In genomic region chr9:125515281-125515680, GRCh38 we compare ENCODE assay signal across 13 cellular contexts.
A peak's percentile ranks its signal among the peaks of the same experiment; 100 is the strongest.
DNase-seq lines count a peak whose midpoint lies in the region; ATAC-seq and TF ChIP-seq lines count a peak whose summit lies in the region.
"Had no signal": no experiment of that assay in that cellular context is flagged by ENCODE, and none has a peak within 500 bp of the region (broad histone marks: within the 10 kb centered on the region; RNA-seq: fewer than 3 reads in every experiment).

No MANE protein-coding gene starts in this region.

- H4K20me1 ChIP-seq in GM23338 (replicated peaks; ENCODE audit: insufficient read depth) (no peaks in the 10 kb centered on the region; the same call in 1 of the 2 replicates), SK-N-SH (ENCODE audit: insufficient read depth) (no peaks in the 10 kb centered on the region)

- intact Hi-C loops in sigmoid colon (cut with DNase I) = no loop called here
- intact Hi-C loops in activated CD8-positive, alpha-beta T cell treated with anti-CD3 and anti-CD28 coated beads for 36 hours (cut with micrococcal nuclease) = no loop called here

- H3K9ac ChIP-seq in HUES6 (ENCODE audit: low read length) (peak overlapping the region; percentile 35), endodermal cell (ENCODE audit: extremely low read depth, low read length, poor library complexity, severe bottlenecking) (no peak overlapping the region), SK-N-SH (no peak overlapping the region)

- 35% methylated on average over 4 of the region's 5 CpGs; no CpG with 5 or more reads in 1 of the 2 experiments for WGBS in endodermal cell (ENCODE audit: insufficient coverage in 1 of 2, insufficient read length in 1 of 2), 2 experiments
- 80 to 85% methylated on average over 5 of the region's 5 CpGs for WGBS in sigmoid colon, 2 donors
- WGBS in SK-N-SH (ENCODE audit: low lambda C conversion rate) = 88% methylated on average over 5 of the region's 5 CpGs

- ATAC-seq in GM23338 (no peak), HG03354 (IDR thresholded peaks at IDR 0.05; ENCODE audit: poor library complexity, severe bottlenecking, unreplicated experiment) (no peak)
- ATAC-seq in activated CD8-positive, alpha-beta T cell treated with anti-CD3 and anti-CD28 coated beads for 36 hours = no peak
- ATAC-seq: HCT116 had no signal

- H2AFZ ChIP-seq in GM23338 (no peak overlapping the region), SK-N-SH (ENCODE audit: low read depth) (no peak overlapping the region)

- no peak overlapping the region for H3K4me3 Mint-ChIP-seq in GM23338
- H3K4me3 Mint-ChIP-seq in endodermal cell = no peak overlapping the region
- no peak overlapping the region for H3K4me3 Mint-ChIP-seq in activated CD8-positive, alpha-beta T cell treated with anti-CD3 and anti-CD28 coated beads for 36 hours
- H3K4me3 Mint-ChIP-seq: B cell; CD4-positive, alpha-beta T cell had no signal

- TF ChIP-seq POLR2A in sigmoid colon (IDR thresholded peaks at IDR 0.05) = no peak

- no peaks in the 10 kb centered on the region for H3K36me3 ChIP-seq in GM23338 (ENCODE audit: insufficient read depth)
- no peaks in the 10 kb centered on the region for H3K36me3 ChIP-seq in HUES6 (ENCODE audit: control insufficient read depth, insufficient read depth, low read length)
- H3K36me3 ChIP-seq in endodermal cell (ENCODE audit: control insufficient read depth, insufficient read depth, low read length) = no peaks in the 10 kb centered on the region
- no peaks in the 10 kb centered on the region for H3K36me3 ChIP-seq in sigmoid colon
- peaks cover 0 to 5% of the 10 kb centered on the region in 2 experiments for H3K36me3 ChIP-seq in SK-N-SH (replicated peaks in 1 of 2; ENCODE audit: control insufficient read depth in 1 of 2, insufficient read depth in 2 of 2, low read length in 1 of 2)

- H3K4me1 Mint-ChIP-seq in GM23338 = peaks cover 52% of the 10 kb centered on the region
- H3K4me1 Mint-ChIP-seq in endodermal cell = peaks cover 55% of the 10 kb centered on the region
- H3K4me1 Mint-ChIP-seq in activated CD8-positive, alpha-beta T cell treated with anti-CD3 and anti-CD28 coated beads for 36 hours (ENCODE audit: low read depth) = peaks cover 19% of the 10 kb centered on the region

- no peaks in the 10 kb centered on the region for H3K27me3 ChIP-seq in GM23338 (ENCODE audit: insufficient read depth)
- no peaks in the 10 kb centered on the region for H3K27me3 ChIP-seq in HUES6 (ENCODE audit: control insufficient read depth, insufficient read depth, low read length)
- no peaks in the 10 kb centered on the region for H3K27me3 ChIP-seq in endodermal cell (ENCODE audit: control insufficient read depth, insufficient read depth, low read length, poor library complexity, severe bottlenecking)
- no peaks in the 10 kb centered on the region for H3K27me3 ChIP-seq in sigmoid colon
- H3K27me3 ChIP-seq in SK-N-SH (ENCODE audit: insufficient read depth) = no peaks in the 10 kb centered on the region

- H3K27ac ChIP-seq in GM23338 (ENCODE audit: low read depth) (no peak overlapping the region), HUES6 (ENCODE audit: low read depth, low read length) (no peak overlapping the region), endodermal cell (ENCODE audit: low read depth, low read length) (peak overlapping the region; percentile 14), sigmoid colon (peak overlapping the region in 3 of 4 donors; percentile 18 to 84 (median 78)), SK-N-SH (ENCODE audit: low read depth in 2 of 2, low read length in 1 of 2) (no peak overlapping the region)

- POLR2A ChIA-PET in activated CD8-positive, alpha-beta T cell treated with anti-CD3 and anti-CD28 coated beads for 36 hours (lab: Charles Lee) = no interaction called here
- POLR2A ChIA-PET in SK-N-SH (lab: Yijun Ruan, JAX) = no interaction called here

- H3K4me1 ChIP-seq in GM23338 (ENCODE audit: insufficient read depth) (peaks cover 42% of the 10 kb centered on the region), HUES6 (ENCODE audit: control insufficient read depth, insufficient read depth, low read length) (peaks cover 55% of the 10 kb centered on the region), endodermal cell (ENCODE audit: control insufficient read depth, insufficient read depth, low read length) (peaks cover 21% of the 10 kb centered on the region), sigmoid colon (peaks cover 0 to 68% (median 56%) of the 10 kb centered on the region in 4 donors), SK-N-SH (ENCODE audit: control insufficient read depth in 1 of 2, insufficient read depth in 2 of 2, low read depth in 1 of 2, low read length in 1 of 2) (peaks cover 2 to 12% of the 10 kb centered on the region in 2 experiments; a peak in 3 of 4 replicates)

- H3K9me2 ChIP-seq in GM23338 (ENCODE audit: insufficient read depth) (no peaks in the 10 kb centered on the region; the same call in 1 of the 2 replicates), SK-N-SH (no peaks in the 10 kb centered on the region)

- no peaks in the 10 kb centered on the region for H3K36me3 Mint-ChIP-seq in GM23338 (ENCODE audit: low read depth)
- H3K36me3 Mint-ChIP-seq in endodermal cell (ENCODE audit: low read depth) = no peaks in the 10 kb centered on the region
- H3K36me3 Mint-ChIP-seq in activated CD8-positive, alpha-beta T cell treated with anti-CD3 and anti-CD28 coated beads for 36 hours (ENCODE audit: low read depth) = peaks cover 10% of the 10 kb centered on the region

- H3K79me2 ChIP-seq in GM23338 (replicated peaks; ENCODE audit: insufficient read depth) = peaks cover 10% of the 10 kb centered on the region; the same call in 1 of the 2 replicates
- peaks cover 18% of the 10 kb centered on the region for H3K79me2 ChIP-seq in SK-N-SH (ENCODE audit: insufficient read depth)

- DNase-seq in GM23338 (ENCODE audit: low spot score) (no peak), endodermal cell (no peak), sigmoid colon (no peak), SK-N-SH (no peak)
- DNase-seq in activated CD8-positive, alpha-beta T cell treated with anti-CD3 and anti-CD28 coated beads for 36 hours = no peak
- DNase-seq: C1 segment of cervical spinal cord; Calu3; CD4-positive, alpha-beta T cell; DMS 273 treated with DMSO at 0.1 percent for 48 hours had no signal

- no peaks in the 10 kb centered on the region for H3K27me3 Mint-ChIP-seq in GM23338 (ENCODE audit: insufficient read depth, low read depth, poor library complexity)
- no peaks in the 10 kb centered on the region for H3K27me3 Mint-ChIP-seq in endodermal cell (ENCODE audit: insufficient read depth)
- H3K27me3 Mint-ChIP-seq in activated CD8-positive, alpha-beta T cell treated with anti-CD3 and anti-CD28 coated beads for 36 hours = no peaks in the 10 kb centered on the region
- H3K27me3 Mint-ChIP-seq: B cell; CD4-positive, alpha-beta T cell had no signal

- H3K27ac Mint-ChIP-seq in GM23338 = peak overlapping the region; percentile 71
- H3K27ac Mint-ChIP-seq in endodermal cell = peak overlapping the region; percentile 60
- no peak overlapping the region for H3K27ac Mint-ChIP-seq in activated CD8-positive, alpha-beta T cell treated with anti-CD3 and anti-CD28 coated beads for 36 hours
- H3K27ac Mint-ChIP-seq: B cell; CD4-positive, alpha-beta T cell had no signal

- TF ChIP-seq EP300 in sigmoid colon (IDR thresholded peaks at IDR 0.05) = no peak
- no peak for TF ChIP-seq EP300 in SK-N-SH (IDR thresholded peaks at IDR 0.05; ENCODE audit: borderline replicate concordance in 1 of 2, low read depth in 1 of 2, low read length in 1 of 2)

- H3K4me3 ChIP-seq in GM23338 (no peak overlapping the region), HUES6 (ENCODE audit: low read depth, low read length) (no peak overlapping the region), endodermal cell (ENCODE audit: low read length) (no peak overlapping the region), sigmoid colon (no peak overlapping the region), SK-N-SH (ENCODE audit: low read depth in 2 of 2, low read length in 1 of 2) (no peak overlapping the region)

- CTCF ChIA-PET in activated CD8-positive, alpha-beta T cell treated with anti-CD3 and anti-CD28 coated beads for 36 hours (lab: Charles Lee) = interaction anchor here (1.2 kb wide), 1 partner anchor 24 kb away, joined by 4 read pairs; no protein-coding TSS in a partner anchor
- CTCF ChIA-PET in SK-N-SH (lab: Yijun Ruan, JAX) = interaction anchor here (0.8 to 1.5 kb wide), 3 partner anchors 26 to 107 kb away, joined by 3 to 5 read pairs (median 3); no protein-coding TSS in a partner anchor

- H3K9me3 Mint-ChIP-seq in GM23338 = no peaks in the 10 kb centered on the region
- no peaks in the 10 kb centered on the region for H3K9me3 Mint-ChIP-seq in endodermal cell
- no peaks in the 10 kb centered on the region for H3K9me3 Mint-ChIP-seq in activated CD8-positive, alpha-beta T cell treated with anti-CD3 and anti-CD28 coated beads for 36 hours
- H3K9me3 Mint-ChIP-seq: CD4-positive, alpha-beta T cell had no signal

- H3K9me3 ChIP-seq in HUES6 (ENCODE audit: control insufficient read depth, insufficient read depth, low read depth, low read length) = no peaks in the 10 kb centered on the region
- H3K9me3 ChIP-seq in endodermal cell (ENCODE audit: control insufficient read depth, low read length) = no peaks in the 10 kb centered on the region
- no peaks in the 10 kb centered on the region for H3K9me3 ChIP-seq in sigmoid colon
- no peaks in the 10 kb centered on the region for H3K9me3 ChIP-seq in SK-N-SH

- H3K4me2 ChIP-seq in GM23338 (peak overlapping the region; percentile 15; the same call in 1 of the 2 replicates), SK-N-SH (no peak overlapping the region)

- TF ChIP-seq CTCF in GM23338 (conservative IDR thresholded peaks at IDR 0.05; ENCODE audit: low read depth in 2 of 2) = no peak
- no peak for TF ChIP-seq CTCF in endodermal cell (conservative IDR thresholded peaks at IDR 0.05)
- no peak for TF ChIP-seq CTCF in sigmoid colon (IDR thresholded peaks at IDR 0.05)
- no peak for TF ChIP-seq CTCF in activated CD8-positive, alpha-beta T cell treated with anti-CD3 and anti-CD28 coated beads for 36 hours (IDR thresholded peaks at IDR 0.05)
- TF ChIP-seq CTCF in SK-N-SH (IDR thresholded peaks at IDR 0.05) = no peak

- TF ChIP-seq RAD21 in SK-N-SH (IDR thresholded peaks at IDR 0.05; ENCODE audit: low read length) = no peak

- H3F3A ChIP-seq in GM23338 (replicated peaks; ENCODE audit: low read depth) (no peaks in the 10 kb centered on the region), SK-N-SH (replicated peaks; ENCODE audit: insufficient read depth) (peaks cover 9% of the 10 kb centered on the region)

TF ChIP-seq in SK-N-SH, 30 proteins besides CTCF, POLR2A, EP300 and RAD21 (continues in another document):
- no peak for TF ChIP-seq USF2 (IDR thresholded peaks at IDR 0.05; ENCODE audit: borderline replicate concordance, low read depth, low read length)

Comparison
In these comparisons a context has a peak if more than half of its experiments do, and no peak if none do; other contexts are left out.
1. H3K27ac ChIP-seq: peak in endodermal cell (single experiment) and sigmoid colon (3 of 4); none in GM23338 (single experiment), HUES6 (single experiment) and SK-N-SH (0 of 2).